8 cellular contexts compared by ENCODE assay signal in genomic region chr18:62523631-62524442, GRCh38. TPM values are rescaled to one million over a fixed set of nuclear protein-coding genes. Genes with fewer than 3 reads are reported as not detected.
DNase-seq lines count a peak whose midpoint lies in the region; ATAC-seq, FAIRE-seq and TF ChIP-seq lines count a peak whose summit lies in the region.

No MANE protein-coding gene starts in this region.

- H3K4me1 Mint-ChIP-seq in IgD-negative memory B cell, result peaks cover 26 to 41% (median 30%) of the 10 kb centered on the region in 3 donors
- H3K4me1 Mint-ChIP-seq in astrocyte (ENCODE audit: low read depth, unreplicated experiment), result peaks cover 14% of the 10 kb centered on the region

- H3K9me3 ChIP-seq in astrocyte (ENCODE audit: insufficient read depth, low read depth, low read length) (no peaks in the 10 kb centered on the region), sigmoid colon (no peaks in the 10 kb centered on the region)

- H3K9me3 Mint-ChIP-seq in IgD-negative memory B cell (no peaks in the 10 kb centered on the region), astrocyte (ENCODE audit: unreplicated experiment) (no peaks in the 10 kb centered on the region)

- TF ChIP-seq POLR2A in sigmoid colon (IDR thresholded peaks at IDR 0.05), result no peak

- peak overlapping the region; percentile 84 for H3K4me3 ChIP-seq in GM06990 (replicated peaks; ENCODE audit: low read depth, low read length)
- H3K4me3 ChIP-seq in astrocyte (ENCODE audit: insufficient read depth, low read depth, low read length), result peak overlapping the region; percentile 84
- H3K4me3 ChIP-seq in sigmoid colon, result peak overlapping the region; percentile 80 to 96 (median 83)

- TF ChIP-seq CTCF in GM06990 (IDR thresholded peaks at IDR 0.05; ENCODE audit: insufficient read depth, low read length, poor library complexity, severe bottlenecking) (no peak), astrocyte (IDR thresholded peaks at IDR 0.05; ENCODE audit: insufficient read depth, low read depth, low read length) (no peak), sigmoid colon (IDR thresholded peaks at IDR 0.05) (no peak)

- no peak for TF ChIP-seq EP300 in sigmoid colon (IDR thresholded peaks at IDR 0.05)

- WGBS in sigmoid colon, 2 donors, result 0% methylated on average over 100 of the region's 100 CpGs

- peak overlapping the region; percentile 84 for H3K4me2 ChIP-seq in astrocyte (ENCODE audit: low read length)

- H3K27me3 Mint-ChIP-seq in IgD-negative memory B cell (no peaks in the 10 kb centered on the region), astrocyte (ENCODE audit: low read depth, unreplicated experiment) (no peaks in the 10 kb centered on the region)

- FAIRE-seq in astrocyte (lab: Jason Lieb, UNC), result no peak

- peak overlapping the region; percentile 77 for H3K9ac ChIP-seq in astrocyte (ENCODE audit: low read length)

- H3K36me3 ChIP-seq in GM06990 (ENCODE audit: control insufficient read depth, insufficient read depth, low read length) (no peaks in the 10 kb centered on the region), astrocyte (ENCODE audit: insufficient read depth, low read length) (no peaks in the 10 kb centered on the region), sigmoid colon (no peaks in the 10 kb centered on the region)

- H3K27me3 ChIP-seq in GM06990 (replicated peaks; ENCODE audit: control insufficient read depth, insufficient read depth, low read length), result no peaks in the 10 kb centered on the region
- peaks cover 2% of the 10 kb centered on the region for H3K27me3 ChIP-seq in astrocyte (ENCODE audit: insufficient read depth, low read length)
- no peaks in the 10 kb centered on the region for H3K27me3 ChIP-seq in sigmoid colon

- H3K36me3 Mint-ChIP-seq in IgD-negative memory B cell (peaks cover 3% of the 10 kb centered on the region), astrocyte (ENCODE audit: low read depth, unreplicated experiment) (no peaks in the 10 kb centered on the region)

- intact Hi-C loops in sigmoid colon (cut with DNase I), result loop anchor here (2.0 to 10.0 kb wide), 4 partner anchors 191 to 629 kb away; partner anchors contain the start of genes PHLPP1, PIGN, RELCH and RNF152

- H3K4me3 Mint-ChIP-seq in IgD-negative memory B cell, result peak overlapping the region; percentile 89 to 98 (median 96)
- peak overlapping the region; percentile 96 for H3K4me3 Mint-ChIP-seq in astrocyte (ENCODE audit: unreplicated experiment)

- H2AFZ ChIP-seq in astrocyte (ENCODE audit: low read depth, low read length), result peak overlapping the region; percentile 68

- peaks cover 7% of the 10 kb centered on the region for H4K20me1 ChIP-seq in astrocyte (ENCODE audit: insufficient read depth, low read length)

- H3K27ac ChIP-seq in astrocyte (ENCODE audit: low read depth, low read length) (peak overlapping the region; percentile 23), sigmoid colon (peak overlapping the region; percentile 93 to 99 (median 98))

- DNase-seq in GM06990 (ENCODE audit: extremely low read depth, insufficient read length) (peak; percentile 78), T-helper 22 cell (ENCODE audit: low read depth) (peak; percentile 33), astrocyte (ENCODE audit: low read depth) (peak; percentile 56), hypothalamus (lab: John Stamatoyannopoulos, UW) (peak in 29 of 51 donors; percentile 7 to 61 (median 39)), sigmoid colon (peak; percentile 82), occipital lobe (lab: John Stamatoyannopoulos, UW) (no peak)

- peaks cover 23% of the 10 kb centered on the region for H3K79me2 ChIP-seq in astrocyte (ENCODE audit: insufficient read depth, low read length)

- H3K27ac Mint-ChIP-seq in IgD-negative memory B cell (peak overlapping the region; percentile 88 to 96 (median 94)), astrocyte (ENCODE audit: unreplicated experiment) (no peak overlapping the region)

- no peak for ATAC-seq in HG02571 (IDR thresholded peaks at IDR 0.05; ENCODE audit: unreplicated experiment)

- H3K4me1 ChIP-seq in astrocyte (ENCODE audit: insufficient read depth, low read length), result peaks cover 12% of the 10 kb centered on the region
- peaks cover 0 to 30% (median 19%) of the 10 kb centered on the region in 4 donors for H3K4me1 ChIP-seq in sigmoid colon

RNA-seq across cellular contexts. Expression of gene ZCCHC2, which starts 1.0 kb away (rescaled TPM):
- 2.9 TPM for polyA plus RNA-seq in IgD-negative memory B cell
- total RNA-seq in astrocyte, result 14.8 and 16.3 TPM in 2 replicates
- total RNA-seq in sigmoid colon, result 10 to 100 TPM; 14.4 to 23.5 (median 16.8) TPM
- polyA plus RNA-seq in sigmoid colon, result 1 to 10 TPM; 4.4 to 9.2 (median 4.8) TPM
- 13.1 TPM for total RNA-seq in occipital lobe
